8 cellular contexts compared by ENCODE assay signal in genomic region chr7:38070718-38071117, GRCh38.
DNase-seq lines count a peak whose midpoint lies in the region; ATAC-seq and TF ChIP-seq lines count a peak whose summit lies in the region.

No MANE protein-coding gene starts in this region.

- POLR2A ChIA-PET in activated CD4-positive, alpha-beta memory T cell treated with anti-CD3 and anti-CD28 coated beads for 36 hours (lab: Charles Lee), result no interaction called here
- POLR2A ChIA-PET in naive thymus-derived CD8-positive, alpha-beta T cell (lab: Charles Lee), result no interaction called here

- no peak overlapping the region for H3K4me3 Mint-ChIP-seq in stimulated activated naive B cell treated with anti-CD40 and anti-IgM and Interleukin-4, amounts not matched to agents 10 μg/mL and 1 μg/mL and 100 μg/mL, for 72 hours
- no peak overlapping the region for H3K4me3 Mint-ChIP-seq in activated CD4-positive, alpha-beta memory T cell treated with anti-CD3 and anti-CD28 coated beads for 36 hours
- H3K4me3 Mint-ChIP-seq in naive thymus-derived CD8-positive, alpha-beta T cell, result no peak overlapping the region

- no peak overlapping the region for H3K9ac ChIP-seq in NT2/D1 (ENCODE audit: insufficient read length, low read depth)

- CTCF ChIA-PET in activated CD4-positive, alpha-beta memory T cell treated with anti-CD3 and anti-CD28 coated beads for 36 hours (lab: Charles Lee), result interaction anchor here (1.3 kb wide), 1 partner anchor 145 kb away, joined by 3 read pairs; no protein-coding TSS in a partner anchor

- H3K27me3 Mint-ChIP-seq in stimulated activated naive B cell treated with anti-CD40 and anti-IgM and Interleukin-4, amounts not matched to agents 10 μg/mL and 1 μg/mL and 100 μg/mL, for 72 hours, result peaks cover 6 to 20% of the 10 kb centered on the region in 2 donors
- peaks cover 11% of the 10 kb centered on the region for H3K27me3 Mint-ChIP-seq in activated CD4-positive, alpha-beta memory T cell treated with anti-CD3 and anti-CD28 coated beads for 36 hours
- peaks cover under 1 to 14% (median 7%) of the 10 kb centered on the region in 5 donors for H3K27me3 Mint-ChIP-seq in naive thymus-derived CD8-positive, alpha-beta T cell

- TF ChIP-seq CTCF in fibroblast of the aortic adventitia (IDR thresholded peaks at IDR 0.05; ENCODE audit: insufficient read depth, low read length), result peak; percentile 65

- peak; percentile 41 to 52 for ATAC-seq in stimulated activated naive B cell treated with anti-CD40 and anti-IgM and Interleukin-4, amounts not matched to agents 10 μg/mL and 1 μg/mL and 100 μg/mL, for 72 hours (replicated peaks)
- no peak for ATAC-seq in naive thymus-derived CD8-positive, alpha-beta T cell

- H3K4me3 ChIP-seq in NT2/D1 (ENCODE audit: insufficient read length, low read depth), result no peak overlapping the region
- no peak overlapping the region for H3K4me3 ChIP-seq in fibroblast of the aortic adventitia (ENCODE audit: low read depth, low read length)

- peak; percentile 43 for DNase-seq in SIG-M5 treated with dmso at 0.1 percent for 504 hours (lab: John Stamatoyannopoulos, UW; ENCODE audit: unreplicated experiment)
- no peak for DNase-seq in SIG-M5 (lab: John Stamatoyannopoulos, UW)
- DNase-seq in NT2/D1 (ENCODE audit: low read depth, low spot score), result peak; percentile 76
- DNase-seq in fibroblast of the aortic adventitia (ENCODE audit: low read depth), result peak; percentile 74
- DNase-seq in stimulated activated naive B cell treated with anti-CD40 and anti-IgM and Interleukin-4, amounts not matched to agents 10 μg/mL and 1 μg/mL and 100 μg/mL, for 72 hours, result no peak
- no peak for DNase-seq in activated CD4-positive, alpha-beta memory T cell treated with anti-CD3 and anti-CD28 coated beads for 36 hours
- DNase-seq in naive thymus-derived CD8-positive, alpha-beta T cell, result no peak
- DNase-seq in T-helper 1 cell, result no peak

- no peaks in the 10 kb centered on the region for H3K36me3 ChIP-seq in NT2/D1 (ENCODE audit: insufficient read depth, insufficient read length, low read length)

- H3K36me3 Mint-ChIP-seq in stimulated activated naive B cell treated with anti-CD40 and anti-IgM and Interleukin-4, amounts not matched to agents 10 μg/mL and 1 μg/mL and 100 μg/mL, for 72 hours, result no peaks in the 10 kb centered on the region
- no peaks in the 10 kb centered on the region for H3K36me3 Mint-ChIP-seq in activated CD4-positive, alpha-beta memory T cell treated with anti-CD3 and anti-CD28 coated beads for 36 hours
- H3K36me3 Mint-ChIP-seq in naive thymus-derived CD8-positive, alpha-beta T cell, result no peaks in the 10 kb centered on the region

- no peak overlapping the region for H3K27ac Mint-ChIP-seq in stimulated activated naive B cell treated with anti-CD40 and anti-IgM and Interleukin-4, amounts not matched to agents 10 μg/mL and 1 μg/mL and 100 μg/mL, for 72 hours
- no peak overlapping the region for H3K27ac Mint-ChIP-seq in activated CD4-positive, alpha-beta memory T cell treated with anti-CD3 and anti-CD28 coated beads for 36 hours
- no peak overlapping the region for H3K27ac Mint-ChIP-seq in naive thymus-derived CD8-positive, alpha-beta T cell

- no peaks in the 10 kb centered on the region for H3K27me3 ChIP-seq in NT2/D1 (ENCODE audit: insufficient read depth, insufficient read length)

- no peaks in the 10 kb centered on the region for H3K4me1 Mint-ChIP-seq in stimulated activated naive B cell treated with anti-CD40 and anti-IgM and Interleukin-4, amounts not matched to agents 10 μg/mL and 1 μg/mL and 100 μg/mL, for 72 hours
- H3K4me1 Mint-ChIP-seq in activated CD4-positive, alpha-beta memory T cell treated with anti-CD3 and anti-CD28 coated beads for 36 hours (ENCODE audit: low read depth), result no peaks in the 10 kb centered on the region
- H3K4me1 Mint-ChIP-seq in naive thymus-derived CD8-positive, alpha-beta T cell, result no peaks in the 10 kb centered on the region

- H3K9me3 Mint-ChIP-seq in stimulated activated naive B cell treated with anti-CD40 and anti-IgM and Interleukin-4, amounts not matched to agents 10 μg/mL and 1 μg/mL and 100 μg/mL, for 72 hours, result peaks cover 0 to 5% of the 10 kb centered on the region in 2 donors
- H3K9me3 Mint-ChIP-seq in activated CD4-positive, alpha-beta memory T cell treated with anti-CD3 and anti-CD28 coated beads for 36 hours, result no peaks in the 10 kb centered on the region
- peaks cover 0 to 3% (median 0%) of the 10 kb centered on the region in 9 donors for H3K9me3 Mint-ChIP-seq in naive thymus-derived CD8-positive, alpha-beta T cell

- H3K9me3 ChIP-seq in NT2/D1 (ENCODE audit: insufficient read depth, low read length), result no peaks in the 10 kb centered on the region

- H3K4me1 ChIP-seq in NT2/D1 (ENCODE audit: insufficient read depth, insufficient read length), result no peaks in the 10 kb centered on the region

- intact Hi-C loops in activated CD4-positive, alpha-beta memory T cell treated with anti-CD3 and anti-CD28 coated beads for 36 hours (cut with micrococcal nuclease), result no loop called here

Comparison
In these comparisons a context has a peak if more than half of its experiments do, and no peak if none do; other contexts are left out.
1. DNase-seq: peak in SIG-M5 treated with dmso at 0.1 percent for 504 hours (single experiment), NT2/D1 (single experiment) and fibroblast of the aortic adventitia (single experiment); none in SIG-M5 (single experiment), stimulated activated naive B cell treated with anti-CD40 and anti-IgM and Interleukin-4, amounts not matched to agents 10 μg/mL and 1 μg/mL and 100 μg/mL, for 72 hours (single experiment), activated CD4-positive, alpha-beta memory T cell treated with anti-CD3 and anti-CD28 coated beads for 36 hours (single experiment), naive thymus-derived CD8-positive, alpha-beta T cell (0 of 10) and T-helper 1 cell (0 of 5).
2. ATAC-seq: peak in stimulated activated naive B cell treated with anti-CD40 and anti-IgM and Interleukin-4, amounts not matched to agents 10 μg/mL and 1 μg/mL and 100 μg/mL, for 72 hours (2 of 2); none in naive thymus-derived CD8-positive, alpha-beta T cell (0 of 2).